1 cellular context compared by ENCODE assay signal in the genomic region with DNA sequence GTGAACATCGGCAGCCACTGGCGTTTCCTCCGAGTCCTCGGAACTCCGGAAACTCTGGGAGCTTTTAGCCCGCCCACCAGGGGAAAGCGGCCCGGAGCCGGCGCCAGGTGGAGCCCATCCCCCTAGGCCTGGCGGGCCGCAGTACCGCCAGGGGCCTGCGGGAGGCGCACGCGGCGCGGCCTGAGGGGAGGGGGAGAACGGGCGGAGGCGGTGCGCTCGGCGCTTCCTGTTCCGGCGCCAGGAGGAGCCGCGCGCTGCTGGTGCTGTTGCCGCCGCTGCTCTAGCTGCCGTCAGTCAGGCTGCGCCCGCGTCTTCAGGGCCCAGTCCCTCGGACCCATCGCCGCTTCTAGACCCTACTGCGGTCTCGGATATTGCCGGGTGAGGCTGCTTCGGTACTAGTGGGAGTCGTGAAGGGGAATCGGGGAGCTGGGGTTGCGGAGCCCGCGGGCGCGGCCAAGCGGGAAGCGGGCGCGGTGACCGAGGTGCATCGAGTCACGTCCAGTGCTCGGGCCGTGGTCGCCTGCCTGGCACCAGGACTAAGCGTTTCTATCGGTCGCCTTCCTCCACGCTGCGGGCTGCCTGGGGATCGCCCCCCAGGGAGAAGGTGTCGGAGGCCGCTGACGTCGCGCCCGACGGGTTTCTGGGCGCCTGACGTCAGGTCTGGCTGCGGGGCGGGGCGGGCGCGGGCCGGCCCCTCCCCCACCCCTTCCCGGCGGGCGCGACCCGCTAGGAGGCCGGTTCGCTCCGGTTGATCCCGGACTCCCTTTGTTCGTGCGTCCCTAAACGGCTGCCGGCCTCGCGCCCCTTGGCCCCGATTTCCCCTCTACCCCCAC.
TF ChIP-seq lines count a peak whose summit lies in the region.

Gene MAPK1IP1L, plus strand, starts transcription at position 222 of the 833 bp plus-strand sequence. CDS start 10,037 bp downstream, outside the sequence.

TF ChIP-seq in K562, 482 proteins besides CTCF, POLR2A, EP300 and RAD21 (continued from another document and continues in another):
- TF ChIP-seq, protein P1, sequence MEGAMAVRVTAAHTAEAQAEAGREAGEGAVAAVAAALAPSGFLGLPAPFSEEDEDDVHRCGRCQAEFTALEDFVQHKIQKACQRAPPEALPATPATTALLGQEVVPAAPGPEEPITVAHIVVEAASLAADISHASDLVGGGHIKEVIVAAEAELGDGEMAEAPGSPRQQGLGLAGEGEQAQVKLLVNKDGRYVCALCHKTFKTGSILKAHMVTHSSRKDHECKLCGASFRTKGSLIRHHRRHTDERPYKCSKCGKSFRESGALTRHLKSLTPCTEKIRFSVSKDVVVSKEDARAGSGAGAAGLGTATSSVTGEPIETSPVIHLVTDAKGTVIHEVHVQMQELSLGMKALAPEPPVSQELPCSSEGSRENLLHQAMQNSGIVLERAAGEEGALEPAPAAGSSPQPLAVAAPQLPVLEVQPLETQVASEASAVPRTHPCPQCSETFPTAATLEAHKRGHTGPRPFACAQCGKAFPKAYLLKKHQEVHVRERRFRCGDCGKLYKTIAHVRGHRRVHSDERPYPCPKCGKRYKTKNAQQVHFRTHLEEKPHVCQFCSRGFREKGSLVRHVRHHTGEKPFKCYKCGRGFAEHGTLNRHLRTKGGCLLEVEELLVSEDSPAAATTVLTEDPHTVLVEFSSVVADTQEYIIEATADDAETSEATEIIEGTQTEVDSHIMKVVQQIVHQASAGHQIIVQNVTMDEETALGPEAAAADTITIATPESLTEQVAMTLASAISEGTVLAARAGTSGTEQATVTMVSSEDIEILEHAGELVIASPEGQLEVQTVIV (CRISPR knock-in tag; IDR thresholded peaks at IDR 0.05; ENCODE audit: borderline replicate concordance), result no peak
- TF ChIP-seq C11orf30 (IDR thresholded peaks at IDR 0.05; ENCODE audit: low read depth), result peak; percentile 45
- 0 out of 2 replicates have a peak, but pooled peaks have one; percentile 15 for TF ChIP-seq ETS1 (conservative IDR thresholded peaks at IDR 0.05; ENCODE audit: control insufficient read depth, low read depth, low read length)
- peak; percentile 94 for TF ChIP-seq ELF1 (tag; IDR thresholded peaks at IDR 0.05)
- TF ChIP-seq ZNF512 (tag; IDR thresholded peaks at IDR 0.05), result no peak
- TF ChIP-seq CBX8 (IDR thresholded peaks at IDR 0.05; ENCODE audit: borderline replicate concordance, extremely low read depth, low read depth, low read length, poor library complexity, severe bottlenecking), result no peak
- TF ChIP-seq PML (IDR thresholded peaks at IDR 0.05; ENCODE audit: low read length), result peak; percentile 89
- peak; percentile 37 for TF ChIP-seq DACH1 (IDR thresholded peaks at IDR 0.05; ENCODE audit: partially characterized antibody)
- TF ChIP-seq, protein P2, sequence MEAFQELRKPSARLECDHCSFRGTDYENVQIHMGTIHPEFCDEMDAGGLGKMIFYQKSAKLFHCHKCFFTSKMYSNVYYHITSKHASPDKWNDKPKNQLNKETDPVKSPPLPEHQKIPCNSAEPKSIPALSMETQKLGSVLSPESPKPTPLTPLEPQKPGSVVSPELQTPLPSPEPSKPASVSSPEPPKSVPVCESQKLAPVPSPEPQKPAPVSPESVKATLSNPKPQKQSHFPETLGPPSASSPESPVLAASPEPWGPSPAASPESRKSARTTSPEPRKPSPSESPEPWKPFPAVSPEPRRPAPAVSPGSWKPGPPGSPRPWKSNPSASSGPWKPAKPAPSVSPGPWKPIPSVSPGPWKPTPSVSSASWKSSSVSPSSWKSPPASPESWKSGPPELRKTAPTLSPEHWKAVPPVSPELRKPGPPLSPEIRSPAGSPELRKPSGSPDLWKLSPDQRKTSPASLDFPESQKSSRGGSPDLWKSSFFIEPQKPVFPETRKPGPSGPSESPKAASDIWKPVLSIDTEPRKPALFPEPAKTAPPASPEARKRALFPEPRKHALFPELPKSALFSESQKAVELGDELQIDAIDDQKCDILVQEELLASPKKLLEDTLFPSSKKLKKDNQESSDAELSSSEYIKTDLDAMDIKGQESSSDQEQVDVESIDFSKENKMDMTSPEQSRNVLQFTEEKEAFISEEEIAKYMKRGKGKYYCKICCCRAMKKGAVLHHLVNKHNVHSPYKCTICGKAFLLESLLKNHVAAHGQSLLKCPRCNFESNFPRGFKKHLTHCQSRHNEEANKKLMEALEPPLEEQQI (IDR thresholded peaks at IDR 0.05), result no peak
- TF ChIP-seq, protein P3, sequence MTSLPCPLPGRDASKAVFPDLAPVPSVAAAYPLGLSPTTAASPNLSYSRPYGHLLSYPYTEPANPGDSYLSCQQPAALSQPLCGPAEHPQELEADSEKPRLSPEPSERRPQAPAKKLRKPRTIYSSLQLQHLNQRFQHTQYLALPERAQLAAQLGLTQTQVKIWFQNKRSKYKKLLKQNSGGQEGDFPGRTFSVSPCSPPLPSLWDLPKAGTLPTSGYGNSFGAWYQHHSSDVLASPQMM (CRISPR knock-in tag; IDR thresholded peaks at IDR 0.05), result no peak
- no peak for TF ChIP-seq THRAP3 (IDR thresholded peaks at IDR 0.05; ENCODE audit: borderline replicate concordance)
- no peak; a peak in 1 of 3 replicates for TF ChIP-seq CBX3 (IDR thresholded peaks at IDR 0.05; ENCODE audit: borderline replicate concordance in 1 of 2, low read length in 2 of 2)
- TF ChIP-seq MTA1 (IDR thresholded peaks at IDR 0.05; ENCODE audit: borderline replicate concordance), result peak; percentile 71
- TF ChIP-seq SAFB2 (IDR thresholded peaks at IDR 0.05; ENCODE audit: borderline replicate concordance, low read depth, low read length, severe bottlenecking), result no peak
- TF ChIP-seq, protein P4, sequence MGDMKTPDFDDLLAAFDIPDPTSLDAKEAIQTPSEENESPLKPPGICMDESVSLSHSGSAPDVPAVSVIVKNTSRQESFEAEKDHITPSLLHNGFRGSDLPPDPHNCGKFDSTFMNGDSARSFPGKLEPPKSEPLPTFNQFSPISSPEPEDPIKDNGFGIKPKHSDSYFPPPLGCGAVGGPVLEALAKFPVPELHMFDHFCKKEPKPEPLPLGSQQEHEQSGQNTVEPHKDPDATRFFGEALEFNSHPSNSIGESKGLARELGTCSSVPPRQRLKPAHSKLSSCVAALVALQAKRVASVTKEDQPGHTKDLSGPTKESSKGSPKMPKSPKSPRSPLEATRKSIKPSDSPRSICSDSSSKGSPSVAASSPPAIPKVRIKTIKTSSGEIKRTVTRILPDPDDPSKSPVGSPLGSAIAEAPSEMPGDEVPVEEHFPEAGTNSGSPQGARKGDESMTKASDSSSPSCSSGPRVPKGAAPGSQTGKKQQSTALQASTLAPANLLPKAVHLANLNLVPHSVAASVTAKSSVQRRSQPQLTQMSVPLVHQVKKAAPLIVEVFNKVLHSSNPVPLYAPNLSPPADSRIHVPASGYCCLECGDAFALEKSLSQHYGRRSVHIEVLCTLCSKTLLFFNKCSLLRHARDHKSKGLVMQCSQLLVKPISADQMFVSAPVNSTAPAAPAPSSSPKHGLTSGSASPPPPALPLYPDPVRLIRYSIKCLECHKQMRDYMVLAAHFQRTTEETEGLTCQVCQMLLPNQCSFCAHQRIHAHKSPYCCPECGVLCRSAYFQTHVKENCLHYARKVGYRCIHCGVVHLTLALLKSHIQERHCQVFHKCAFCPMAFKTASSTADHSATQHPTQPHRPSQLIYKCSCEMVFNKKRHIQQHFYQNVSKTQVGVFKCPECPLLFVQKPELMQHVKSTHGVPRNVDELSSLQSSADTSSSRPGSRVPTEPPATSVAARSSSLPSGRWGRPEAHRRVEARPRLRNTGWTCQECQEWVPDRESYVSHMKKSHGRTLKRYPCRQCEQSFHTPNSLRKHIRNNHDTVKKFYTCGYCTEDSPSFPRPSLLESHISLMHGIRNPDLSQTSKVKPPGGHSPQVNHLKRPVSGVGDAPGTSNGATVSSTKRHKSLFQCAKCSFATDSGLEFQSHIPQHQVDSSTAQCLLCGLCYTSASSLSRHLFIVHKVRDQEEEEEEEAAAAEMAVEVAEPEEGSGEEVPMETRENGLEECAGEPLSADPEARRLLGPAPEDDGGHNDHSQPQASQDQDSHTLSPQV (IDR thresholded peaks at IDR 0.05), result peak; percentile 56
- no peak for TF ChIP-seq DIDO1 (tag; IDR thresholded peaks at IDR 0.05; ENCODE audit: low read depth)
- no peak for TF ChIP-seq BCL6 (CRISPR knock-in tag; IDR thresholded peaks at IDR 0.05)
- TF ChIP-seq CSDE1 (IDR thresholded peaks at IDR 0.05), result no peak
- no peak for TF ChIP-seq SMAD3 (CRISPR knock-in tag; conservative IDR thresholded peaks at IDR 0.05)
- TF ChIP-seq ZNF3 (CRISPR knock-in tag; IDR thresholded peaks at IDR 0.05), result no peak
- TF ChIP-seq BRCA1 (IDR thresholded peaks at IDR 0.05), result no peak
- TF ChIP-seq BRCA1 (CRISPR knock-in tag; IDR thresholded peaks at IDR 0.05), result no peak
- TF ChIP-seq ZFP91 (CRISPR knock-in tag; IDR thresholded peaks at IDR 0.05), result no peak
- no peak for TF ChIP-seq ZKSCAN8 (CRISPR knock-in tag; IDR thresholded peaks at IDR 0.05)
- TF ChIP-seq ZNF318 (IDR thresholded peaks at IDR 0.05; ENCODE audit: borderline replicate concordance in 1 of 2, low read depth in 1 of 2), result no peak
